Comparison of ENCODE assay signal across 9 cellular contexts in the genomic region with DNA sequence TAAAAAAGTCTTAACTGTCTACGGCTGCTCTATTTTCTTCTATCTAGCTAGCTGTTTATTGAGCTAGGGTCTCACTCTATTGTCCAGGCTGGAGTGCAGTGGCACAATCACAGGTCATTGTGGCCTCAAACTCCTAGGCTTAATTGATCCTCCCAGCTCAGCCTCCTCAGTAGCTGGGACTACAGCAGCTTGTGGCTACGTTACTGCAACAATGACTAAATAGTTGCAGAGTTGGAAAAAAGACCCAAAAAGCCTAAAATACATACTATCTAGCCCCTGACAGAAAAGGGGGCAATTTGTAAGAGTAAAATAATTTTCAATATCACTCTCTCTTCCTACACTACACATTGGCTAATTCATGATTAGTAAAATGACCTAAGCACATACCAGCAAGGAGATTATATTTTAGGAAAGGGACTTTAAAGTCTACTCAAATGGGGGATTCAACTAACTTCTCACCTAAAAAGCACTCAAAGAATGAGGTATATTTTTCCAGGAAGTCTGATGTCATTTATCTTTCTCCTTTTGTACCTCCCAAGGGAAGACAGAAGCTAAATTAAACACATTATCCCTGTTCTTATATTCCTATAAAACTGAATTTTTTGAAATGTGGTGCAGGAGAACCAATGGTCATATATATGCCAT.
DNase-seq lines count a peak whose midpoint lies in the region; ATAC-seq lines count a peak whose summit lies in the region.
"Had no signal": no experiment of that assay in that cellular context is flagged by ENCODE, and none has a peak within 500 bp of the region (broad histone marks: within the 10 kb centered on the region; RNA-seq: fewer than 3 reads in every experiment).

No MANE protein-coding gene starts in this region.

- no peak overlapping the region for H3K4me3 ChIP-seq in right cardiac atrium (ENCODE audit: low read length)

- H3K27me3 Mint-ChIP-seq in activated CD8-positive, alpha-beta T cell treated with anti-CD3 and anti-CD28 coated beads, Interleukin-2, amount 10 ng/mL, durations not matched to agents 7 days and 5 days (ENCODE audit: low read depth): no peaks in the 10 kb centered on the region

- no peaks in the 10 kb centered on the region for H3K9me3 Mint-ChIP-seq in activated CD8-positive, alpha-beta T cell treated with anti-CD3 and anti-CD28 coated beads, Interleukin-2, amount 10 ng/mL, durations not matched to agents 7 days and 5 days (ENCODE audit: insufficient read depth)
- no peaks in the 10 kb centered on the region for H3K9me3 Mint-ChIP-seq in stimulated activated effector memory CD8-positive, alpha-beta T cell treated with anti-CD3 and anti-CD28 coated beads, Interleukin-12 subunit alpha, Interleukin-12 subunit beta, amount 100 ng/mL, for 72 hours

- peaks cover 41% of the 10 kb centered on the region for H3K4me1 Mint-ChIP-seq in activated CD8-positive, alpha-beta T cell treated with anti-CD3 and anti-CD28 coated beads, Interleukin-2, amount 10 ng/mL, durations not matched to agents 7 days and 5 days (ENCODE audit: low read depth)
- peaks cover 44% of the 10 kb centered on the region for H3K4me1 Mint-ChIP-seq in stimulated activated effector memory CD8-positive, alpha-beta T cell treated with anti-CD3 and anti-CD28 coated beads, Interleukin-12 subunit alpha, Interleukin-12 subunit beta, amount 100 ng/mL, for 72 hours

- CTCF ChIA-PET in activated CD8-positive, alpha-beta T cell treated with anti-CD3 and anti-CD28 coated beads, Interleukin-2, amount 10 ng/mL, durations not matched to agents 7 days and 5 days (lab: Charles Lee): interaction anchor here (0.6 to 6.7 kb wide), 54 partner anchors 10 to 390 kb away, joined by 3 to 558 read pairs (median 4); a partner anchor contains a TSS

- no peaks in the 10 kb centered on the region for H3K4me1 ChIP-seq in right cardiac atrium (ENCODE audit: control insufficient read depth, insufficient read depth, low read length)

- peak; percentile 23 for DNase-seq in HS-27A (ENCODE audit: low read depth)
- DNase-seq in activated CD8-positive, alpha-beta T cell treated with anti-CD3 and anti-CD28 coated beads, Interleukin-2, amount 10 ng/mL, durations not matched to agents 7 days and 5 days: no peak
- no peak for DNase-seq in right cardiac atrium
- DNase-seq in stimulated activated effector memory CD8-positive, alpha-beta T cell treated with anti-CD3 and anti-CD28 coated beads, Interleukin-12 subunit alpha, Interleukin-12 subunit beta, amount 100 ng/mL, for 72 hours (ENCODE audit: low spot score in 2 of 2): no peak
- DNase-seq in NCI-H526 (lab: John Stamatoyannopoulos, UW): no peak
- no peak for DNase-seq in NCI-H82 treated with DMSO at 0.1 percent for 48 hours (lab: John Stamatoyannopoulos, UW; ENCODE audit: unreplicated experiment)
- DNase-seq: activated CD4-positive, CD25-positive, alpha-beta regulatory T cell treated with anti-CD3 and anti-CD28 coated beads, Interleukin-2, amount 50 U/mL, for 72 hours had no signal

- POLR2A ChIA-PET in activated CD8-positive, alpha-beta T cell treated with anti-CD3 and anti-CD28 coated beads, Interleukin-2, amount 10 ng/mL, durations not matched to agents 7 days and 5 days (lab: Charles Lee): interaction anchor here (0.6 to 1.9 kb wide), 6 partner anchors 20 to 236 kb away, joined by 3 to 6 read pairs (median 4); a partner anchor contains a TSS

- peaks cover 56% of the 10 kb centered on the region for H3K36me3 Mint-ChIP-seq in activated CD8-positive, alpha-beta T cell treated with anti-CD3 and anti-CD28 coated beads, Interleukin-2, amount 10 ng/mL, durations not matched to agents 7 days and 5 days (ENCODE audit: low read depth)
- peaks cover 95% of the 10 kb centered on the region for H3K36me3 Mint-ChIP-seq in stimulated activated effector memory CD8-positive, alpha-beta T cell treated with anti-CD3 and anti-CD28 coated beads, Interleukin-12 subunit alpha, Interleukin-12 subunit beta, amount 100 ng/mL, for 72 hours

- no peak overlapping the region for H3K4me3 Mint-ChIP-seq in activated CD8-positive, alpha-beta T cell treated with anti-CD3 and anti-CD28 coated beads, Interleukin-2, amount 10 ng/mL, durations not matched to agents 7 days and 5 days
- H3K4me3 Mint-ChIP-seq in stimulated activated effector memory CD8-positive, alpha-beta T cell treated with anti-CD3 and anti-CD28 coated beads, Interleukin-12 subunit alpha, Interleukin-12 subunit beta, amount 100 ng/mL, for 72 hours: peak overlapping the region; percentile 74

- no peaks in the 10 kb centered on the region for H3K27me3 ChIP-seq in right cardiac atrium (ENCODE audit: control insufficient read depth, insufficient read depth)

- peak overlapping the region; percentile 73 for H3K27ac ChIP-seq in right cardiac atrium (ENCODE audit: low read length)

- ATAC-seq in activated CD8-positive, alpha-beta T cell treated with anti-CD3 and anti-CD28 coated beads, Interleukin-2, amount 10 ng/mL, durations not matched to agents 7 days and 5 days: no peak
- ATAC-seq in right cardiac atrium (no peak), GM18498 (IDR thresholded peaks at IDR 0.05; ENCODE audit: unreplicated experiment) (no peak), HG02938 (IDR thresholded peaks at IDR 0.05; ENCODE audit: unreplicated experiment) (no peak)
- ATAC-seq in stimulated activated effector memory CD8-positive, alpha-beta T cell treated with anti-CD3 and anti-CD28 coated beads, Interleukin-12 subunit alpha, Interleukin-12 subunit beta, amount 100 ng/mL, for 72 hours: no peak

- 94% methylated on average over 2 of the region's 2 CpGs for WGBS in right cardiac atrium

- H3K9me3 ChIP-seq in right cardiac atrium (ENCODE audit: control insufficient read depth, low read length): no peaks in the 10 kb centered on the region

- intact Hi-C loops in right cardiac atrium (cut with DNase I): loop anchor here (2.0 to 10.0 kb wide), 4 partner anchors 111 to 361 kb away; no protein-coding TSS in a partner anchor

- H3K27ac Mint-ChIP-seq in activated CD8-positive, alpha-beta T cell treated with anti-CD3 and anti-CD28 coated beads, Interleukin-2, amount 10 ng/mL, durations not matched to agents 7 days and 5 days: peak overlapping the region; percentile 7
- peak overlapping the region; percentile 97 for H3K27ac Mint-ChIP-seq in stimulated activated effector memory CD8-positive, alpha-beta T cell treated with anti-CD3 and anti-CD28 coated beads, Interleukin-12 subunit alpha, Interleukin-12 subunit beta, amount 100 ng/mL, for 72 hours
